ENCODE assay signal across 11 cellular contexts in genomic region chr7:69654381-69654780, GRCh38. TPM values are rescaled to one million over a fixed set of nuclear protein-coding genes. Genes with fewer than 3 reads are reported as not detected.
A peak's percentile ranks its signal among the peaks of the same experiment; 100 is the strongest.
DNase-seq lines count a peak whose midpoint lies in the region; ATAC-seq and TF ChIP-seq lines count a peak whose summit lies in the region.
"Had no signal": no experiment of that assay in that cellular context is flagged by ENCODE, and none has a peak within 500 bp of the region (broad histone marks: within the 10 kb centered on the region; RNA-seq: fewer than 3 reads in every experiment).

No MANE protein-coding gene starts in this region.

- H3K4me3 ChIP-seq in HL-60 (replicated peaks; ENCODE audit: insufficient read depth, low read length): no peak overlapping the region
- no peak overlapping the region for H3K4me3 ChIP-seq in psoas muscle
- no peak overlapping the region for H3K4me3 ChIP-seq in WERI-Rb-1 (ENCODE audit: low read depth, low read length)

- WGBS in psoas muscle, 3 donors: 10 to 33% (median 14%) methylated on average over 2 of the region's 2 CpGs

- H3K9me3 ChIP-seq in psoas muscle (no peaks in the 10 kb centered on the region), WERI-Rb-1 (ENCODE audit: severe bottlenecking) (no peaks in the 10 kb centered on the region)

- TF ChIP-seq CTCF in HL-60 (IDR thresholded peaks at IDR 0.05; ENCODE audit: insufficient read depth, low read length) (no peak), psoas muscle (IDR thresholded peaks at IDR 0.05) (no peak), WERI-Rb-1 (IDR thresholded peaks at IDR 0.05; ENCODE audit: low read depth, low read length) (no peak)

- peak; percentile 46 to 76 (median 54) for ATAC-seq in psoas muscle

- DNase-seq in HL-60 (ENCODE audit: low read depth in 1 of 2, low spot score in 1 of 2) (peak; percentile 4 to 53), NCI-H345 treated with DMSO at 0.1 percent for 48 hours (lab: John Stamatoyannopoulos, UW; ENCODE audit: unreplicated experiment) (peak; percentile 33), dedifferentiated amniotic fluid mesenchymal stem cell (ENCODE audit: extremely low spot score) (peak; percentile 39), psoas muscle (peak in 1 of 2 donors; percentile 51), COLO829 (ENCODE audit: low spot score) (no peak), islet precursor cell (no peak), WERI-Rb-1 (no peak)
- DNase-seq in NK-92 treated with Interleukin-12 subunit alpha and Interleukin-12 subunit beta, amount 100 ng/mL, for 24 hours (lab: John Stamatoyannopoulos, UW): no peak
- DNase-seq: effector memory CD4-positive, alpha-beta T cell; NCI-H2171; stimulated activated naive CD4-positive, alpha-beta T cell treated with Interleukin-2 at 50 U/mL for 16 hours had no signal

- no peaks in the 10 kb centered on the region for H3K36me3 ChIP-seq in psoas muscle (ENCODE audit: insufficient read depth in 1 of 2, low read depth in 1 of 2)
- no peaks in the 10 kb centered on the region for H3K36me3 ChIP-seq in WERI-Rb-1

- H3K27ac ChIP-seq in HL-60 (replicated peaks) (no peak overlapping the region), psoas muscle (peak overlapping the region; percentile 36), WERI-Rb-1 (no peak overlapping the region)

- H3K27me3 ChIP-seq in HL-60 (ENCODE audit: insufficient read depth, poor library complexity, severe bottlenecking) (no peaks in the 10 kb centered on the region), psoas muscle (ENCODE audit: insufficient read depth in 3 of 3, low read length in 2 of 3) (no peaks in the 10 kb centered on the region), WERI-Rb-1 (ENCODE audit: insufficient read depth, low read depth, severe bottlenecking) (peaks cover 27% of the 10 kb centered on the region)

- intact Hi-C loops in psoas muscle (cut with DNase I): no loop called here

- peaks cover 21% of the 10 kb centered on the region for H3K4me1 ChIP-seq in psoas muscle

RNA-seq across cellular contexts. Expression of gene AUTS2, which starts 56.1 kb away (rescaled TPM):
- 10 to 100 TPM; 14.3 to 33.5 (median 22.1) TPM for total RNA-seq in psoas muscle
- 10 to 100 TPM in 1 of 3 donors, 1 to 10 TPM in 2; 5.0 to 12.2 (median 6.0) TPM for polyA plus RNA-seq in psoas muscle

Comparison
In these comparisons a context has a peak if more than half of its experiments do, and no peak if none do; other contexts are left out.
1. DNase-seq: peak in HL-60 (2 of 2), NCI-H345 treated with DMSO at 0.1 percent for 48 hours (single experiment) and dedifferentiated amniotic fluid mesenchymal stem cell (single experiment); none in COLO829 (single experiment), islet precursor cell (single experiment), WERI-Rb-1 (single experiment) and NK-92 treated with Interleukin-12 subunit alpha and Interleukin-12 subunit beta, amount 100 ng/mL, for 24 hours (single experiment).